ENCODE assay signal across 16 cellular contexts in genomic region chr6:80728830-80729229, GRCh38.
"Had no signal": no experiment of that assay in that cellular context is flagged by ENCODE, and none has a peak within 500 bp of the region (broad histone marks: within the 10 kb centered on the region; RNA-seq: fewer than 3 reads in every experiment).

No MANE protein-coding gene starts in this region.

- H3K27ac ChIP-seq: esophagus squamous epithelium, heart left ventricle, neutrophil, right atrium auricular region had no signal

- H3K4me2 ChIP-seq: smooth muscle cell had no signal

- H3K27me3 ChIP-seq: esophagus squamous epithelium, heart left ventricle, neutrophil, right atrium auricular region had no signal

- H3K36me3 Mint-ChIP-seq: naive thymus-derived CD4-positive, alpha-beta T cell had no signal

- H3K36me3 ChIP-seq: esophagus squamous epithelium, heart left ventricle, neutrophil, right atrium auricular region had no signal

- H3K4me3 ChIP-seq: esophagus squamous epithelium, heart left ventricle, right atrium auricular region, smooth muscle cell had no signal

- H3K4me3 Mint-ChIP-seq: dendritic cell treated with granulocyte-macrophage colony-stimulating factor and Interleukin-4, amounts not matched to agents 40 ng/mL and 50 ng/mL, for 4 days; naive thymus-derived CD4-positive, alpha-beta T cell had no signal

- H3K9me3 Mint-ChIP-seq: dendritic cell treated with granulocyte-macrophage colony-stimulating factor and Interleukin-4, amounts not matched to agents 40 ng/mL and 50 ng/mL, for 4 days had no signal

- H3K9me3 ChIP-seq: esophagus squamous epithelium, neutrophil, right atrium auricular region had no signal

- H3K4me1 ChIP-seq: esophagus squamous epithelium, heart left ventricle, right atrium auricular region had no signal

- ATAC-seq: heart left ventricle; left lobe of liver; naive thymus-derived CD4-positive, alpha-beta T cell had no signal

- H3K4me1 Mint-ChIP-seq: naive thymus-derived CD4-positive, alpha-beta T cell had no signal

- DNase-seq: esophagus squamous epithelium; foreskin melanocyte; heart left ventricle; hippocampal formation; kidney glomerular epithelial cell; mammary epithelial cell; naive thymus-derived CD4-positive, alpha-beta T cell; posterior cingulate gyrus; stimulated activated CD4-positive, alpha-beta T cell treated with anti-CD3 and anti-CD28 coated beads, Interleukin-2, amount 100 ng/mL, for 48 hours; stimulated activated naive CD4-positive, alpha-beta T cell treated with Interleukin-2 at 50 U/mL for 16 hours; trophoblast cell had no signal

- H3K27me3 Mint-ChIP-seq: dendritic cell treated with granulocyte-macrophage colony-stimulating factor and Interleukin-4, amounts not matched to agents 40 ng/mL and 50 ng/mL, for 4 days; naive thymus-derived CD4-positive, alpha-beta T cell had no signal

- H3K27ac Mint-ChIP-seq: dendritic cell treated with granulocyte-macrophage colony-stimulating factor and Interleukin-4, amounts not matched to agents 40 ng/mL and 50 ng/mL, for 4 days; naive thymus-derived CD4-positive, alpha-beta T cell had no signal
